Comparison of ENCODE assay signal across 8 cellular contexts in genomic region chr3:50088725-50089602, GRCh38. TPM values are rescaled to one million over a fixed set of nuclear protein-coding genes. Genes with fewer than 3 reads are reported as not detected.
DNase-seq lines count a peak whose midpoint lies in the region; ATAC-seq and TF ChIP-seq lines count a peak whose summit lies in the region.

TSS of gene RBM5 (plus strand) at chr3:50088919. CDS start at chr3:50090435, 1,516 bp downstream.

- H3K27me3 ChIP-seq in suprapubic skin, result no peaks in the 10 kb centered on the region

- TF ChIP-seq POLR2A in NB4 (IDR thresholded peaks at IDR 0.05; ENCODE audit: extremely low read depth, insufficient read length) (peak; percentile 73), suprapubic skin (IDR thresholded peaks at IDR 0.05) (peak; percentile 45 to 77)

- peaks cover 22% of the 10 kb centered on the region for H3K4me1 ChIP-seq in suprapubic skin

- no peak for TF ChIP-seq EP300 in suprapubic skin (IDR thresholded peaks at IDR 0.05)

- TF ChIP-seq CTCF in HFF-Myc (IDR thresholded peaks at IDR 0.05; ENCODE audit: low read depth, low read length, missing control alignments), result no peak
- TF ChIP-seq CTCF in NB4 (IDR thresholded peaks at IDR 0.05; ENCODE audit: low read depth, low read length), result no peak
- TF ChIP-seq CTCF in suprapubic skin (IDR thresholded peaks at IDR 0.05), result no peak

- no peaks in the 10 kb centered on the region for H3K9me3 ChIP-seq in suprapubic skin

- peak within 1 kb of the TSS; percentile 96 for H3K27ac ChIP-seq in suprapubic skin

- peaks cover 34% of the 10 kb centered on the region for H3K36me3 ChIP-seq in suprapubic skin

- H3K27ac Mint-ChIP-seq in activated naive CD4-positive, alpha-beta T cell treated with anti-CD3 and anti-CD28 coated beads, Interleukin-2, amount 50 U/mL, for 24 hours, result peak within 1 kb of the TSS; percentile 94

- H3K9me3 Mint-ChIP-seq in activated naive CD4-positive, alpha-beta T cell treated with anti-CD3 and anti-CD28 coated beads, Interleukin-2, amount 50 U/mL, for 24 hours, result no peaks in the 10 kb centered on the region

- ATAC-seq in SK-N-SH treated with all-trans-retinoic acid at 6 μM for 48 hours, result peak; percentile 100

- no peaks in the 10 kb centered on the region for H3K27me3 Mint-ChIP-seq in activated naive CD4-positive, alpha-beta T cell treated with anti-CD3 and anti-CD28 coated beads, Interleukin-2, amount 50 U/mL, for 24 hours

- H3K4me3 Mint-ChIP-seq in activated naive CD4-positive, alpha-beta T cell treated with anti-CD3 and anti-CD28 coated beads, Interleukin-2, amount 50 U/mL, for 24 hours, result peak within 1 kb of the TSS; percentile 96

- H3K36me3 Mint-ChIP-seq in activated naive CD4-positive, alpha-beta T cell treated with anti-CD3 and anti-CD28 coated beads, Interleukin-2, amount 50 U/mL, for 24 hours, result peaks cover 17% of the 10 kb centered on the region

- H3K4me1 Mint-ChIP-seq in activated naive CD4-positive, alpha-beta T cell treated with anti-CD3 and anti-CD28 coated beads, Interleukin-2, amount 50 U/mL, for 24 hours, result peaks cover 32% of the 10 kb centered on the region

- WGBS in suprapubic skin, result under 1% methylated on average over 12 of the region's 61 CpGs

- peak within 1 kb of the TSS; percentile 70 for H3K4me3 ChIP-seq in HFF-Myc (replicated peaks; ENCODE audit: low read depth, low read length)
- peak within 1 kb of the TSS; percentile 99 for H3K4me3 ChIP-seq in NB4 (ENCODE audit: low read depth, low read length)
- H3K4me3 ChIP-seq in suprapubic skin, result peak within 1 kb of the TSS; percentile 79

- peak; percentile 99 for DNase-seq in GM03348 (ENCODE audit: low spot score)
- DNase-seq in HFF-Myc (ENCODE audit: extremely low read depth, low read depth), result peak; percentile 74
- peak; percentile 94 for DNase-seq in NB4 (ENCODE audit: low read depth)
- peak; percentile 92 for DNase-seq in globus pallidus (ENCODE audit: low spot score)
- peak; percentile 32 to 96 (median 87) for DNase-seq in nucleus accumbens (lab: John Stamatoyannopoulos, UW)
- peak; percentile 95 to 98 for DNase-seq in suprapubic skin (ENCODE audit: low spot score in 2 of 2)

TF ChIP-seq in SK-N-SH treated with all-trans-retinoic acid at 6 μM for 48 hours, 23 proteins besides CTCF, POLR2A, EP300 and RAD21:
- no peak for TF ChIP-seq POU6F1 (CRISPR knock-in tag; IDR thresholded peaks at IDR 0.05; ENCODE audit: borderline replicate concordance, low read depth)
- TF ChIP-seq ZFP3 (CRISPR knock-in tag; IDR thresholded peaks at IDR 0.05), result no peak
- no peak for TF ChIP-seq ESRRG (CRISPR knock-in tag; IDR thresholded peaks at IDR 0.05)
- TF ChIP-seq ZNF70 (CRISPR knock-in tag; IDR thresholded peaks at IDR 0.05), result no peak
- no peak for TF ChIP-seq ISL1 (CRISPR knock-in tag; IDR thresholded peaks at IDR 0.05)
- TF ChIP-seq TOX (CRISPR knock-in tag; IDR thresholded peaks at IDR 0.05; ENCODE audit: borderline replicate concordance), result no peak
- no peak for TF ChIP-seq ZNF565 (CRISPR knock-in tag; conservative IDR thresholded peaks at IDR 0.05; ENCODE audit: low read depth)
- TF ChIP-seq PATZ1 (CRISPR knock-in tag; IDR thresholded peaks at IDR 0.05; ENCODE audit: borderline replicate concordance), result no peak
- TF ChIP-seq TCF4 (CRISPR knock-in tag; IDR thresholded peaks at IDR 0.05; ENCODE audit: borderline replicate concordance), result no peak
- TF ChIP-seq OSR1 (CRISPR knock-in tag; IDR thresholded peaks at IDR 0.05), result no peak
- no peak for TF ChIP-seq BACH2 (CRISPR knock-in tag; IDR thresholded peaks at IDR 0.05; ENCODE audit: borderline replicate concordance)
- TF ChIP-seq RARB (CRISPR knock-in tag; IDR thresholded peaks at IDR 0.05), result no peak
- TF ChIP-seq ZFP30 (CRISPR knock-in tag; IDR thresholded peaks at IDR 0.05), result no peak
- TF ChIP-seq PPARA (CRISPR knock-in tag; IDR thresholded peaks at IDR 0.05; ENCODE audit: borderline replicate concordance), result no peak

RNA-seq across cellular contexts. Expression of gene RBM5, which starts in this region (rescaled TPM):
- total RNA-seq in suprapubic skin, result 100 to 1,000 TPM; 129 to 681 (median 208) TPM

Comparison
In these comparisons a context has a peak if more than half of its experiments do, and no peak if none do; other contexts are left out.
1. Peak in every context shown above with its lines: DNase-seq, ATAC-seq, H3K4me3 ChIP-seq and H3K27ac ChIP-seq.